1 cellular context compared by ENCODE assay signal in the genomic region with DNA sequence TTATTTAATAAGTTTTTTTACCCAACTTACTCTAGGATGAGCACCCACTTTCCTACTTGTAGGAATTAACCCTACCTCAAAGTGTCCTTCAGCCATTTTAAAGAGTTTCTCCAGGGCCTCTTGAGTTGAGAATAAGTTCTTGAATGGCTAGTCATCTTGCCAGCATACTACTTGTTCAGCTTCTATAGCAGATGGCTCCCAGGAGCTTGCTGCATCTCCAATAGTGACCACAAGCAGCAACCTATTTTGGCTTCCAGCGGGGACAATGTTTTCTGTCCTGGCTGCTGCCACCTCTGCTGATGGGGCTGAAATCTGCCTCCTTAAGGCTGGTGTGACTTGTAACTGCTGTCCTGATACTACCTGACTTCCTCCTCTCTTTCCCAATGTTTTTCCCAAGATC.
TF ChIP-seq lines count a peak whose summit lies in the region.

No MANE protein-coding gene starts in this region.

TF ChIP-seq in IMR-90, 13 proteins besides CTCF, POLR2A, EP300 and RAD21:
- TF ChIP-seq SMC3 (IDR thresholded peaks at IDR 0.05; ENCODE audit: low read depth, low read length) (no peak), CHD1 (IDR thresholded peaks at IDR 0.05; ENCODE audit: low read depth, low read length) (no peak), MAFK (IDR thresholded peaks at IDR 0.05; ENCODE audit: low read depth, low read length) (no peak), NFE2L2 (IDR thresholded peaks at IDR 0.05; ENCODE audit: low read depth, low read length) (no peak), RFX5 (IDR thresholded peaks at IDR 0.05; ENCODE audit: low read depth, low read length) (no peak), RCOR1 (IDR thresholded peaks at IDR 0.05; ENCODE audit: insufficient replicate concordance, low read length) (no peak), MXI1 (IDR thresholded peaks at IDR 0.05; ENCODE audit: borderline replicate concordance, low read depth, low read length) (no peak), BHLHE40 (IDR thresholded peaks at IDR 0.05; ENCODE audit: low read depth, low read length) (no peak), FOS (IDR thresholded peaks at IDR 0.05; ENCODE audit: low read depth, low read length) (no peak)
- TF ChIP-seq, protein P1, sequence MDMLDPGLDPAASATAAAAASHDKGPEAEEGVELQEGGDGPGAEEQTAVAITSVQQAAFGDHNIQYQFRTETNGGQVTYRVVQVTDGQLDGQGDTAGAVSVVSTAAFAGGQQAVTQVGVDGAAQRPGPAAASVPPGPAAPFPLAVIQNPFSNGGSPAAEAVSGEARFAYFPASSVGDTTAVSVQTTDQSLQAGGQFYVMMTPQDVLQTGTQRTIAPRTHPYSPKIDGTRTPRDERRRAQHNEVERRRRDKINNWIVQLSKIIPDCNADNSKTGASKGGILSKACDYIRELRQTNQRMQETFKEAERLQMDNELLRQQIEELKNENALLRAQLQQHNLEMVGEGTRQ (IDR thresholded peaks at IDR 0.05; ENCODE audit: low read depth, low read length): no peak
